ENCODE assay signal across 7 cellular contexts in genomic region chr20:2470051-2470431, GRCh38. TPM values are rescaled to one million over a fixed set of nuclear protein-coding genes. Genes with fewer than 3 reads are reported as not detected.
DNase-seq lines count a peak whose midpoint lies in the region; ATAC-seq and TF ChIP-seq lines count a peak whose summit lies in the region.

No MANE protein-coding gene starts in this region.

- H3K4me3 ChIP-seq in effector memory CD4-positive, alpha-beta T cell (ENCODE audit: insufficient read depth, low read depth, low read length, poor library complexity, severe bottlenecking): peak overlapping the region; percentile 77

- peak overlapping the region; percentile 98 for H3K27ac Mint-ChIP-seq in mesothelial cell of epicardium

- peaks cover 30% of the 10 kb centered on the region for H3K36me3 ChIP-seq in effector memory CD4-positive, alpha-beta T cell (ENCODE audit: control insufficient read depth, insufficient read depth, low read length)

- H3K27me3 Mint-ChIP-seq in mesothelial cell of epicardium (ENCODE audit: low read depth): no peaks in the 10 kb centered on the region

- no peaks in the 10 kb centered on the region for H3K9me3 ChIP-seq in effector memory CD4-positive, alpha-beta T cell (ENCODE audit: control insufficient read depth, low read length)

- H3K36me3 Mint-ChIP-seq in mesothelial cell of epicardium: peaks cover 19% of the 10 kb centered on the region

- peak; percentile 32 for ATAC-seq in GM18498 (IDR thresholded peaks at IDR 0.05; ENCODE audit: unreplicated experiment)
- ATAC-seq in HG02943 (IDR thresholded peaks at IDR 0.05; ENCODE audit: low read depth, unreplicated experiment): peak; percentile 21

- peaks cover 29% of the 10 kb centered on the region for H3K4me1 Mint-ChIP-seq in mesothelial cell of epicardium

- no peaks in the 10 kb centered on the region for H3K27me3 ChIP-seq in effector memory CD4-positive, alpha-beta T cell (replicated peaks; ENCODE audit: control insufficient read depth, insufficient read depth, low read length, poor library complexity, severe bottlenecking)

- H3K4me1 ChIP-seq in effector memory CD4-positive, alpha-beta T cell (ENCODE audit: control insufficient read depth, insufficient read depth, low read length, poor library complexity, severe bottlenecking): peaks cover 12% of the 10 kb centered on the region

- no peak for TF ChIP-seq CTCF in mesothelial cell of epicardium (IDR thresholded peaks at IDR 0.05; ENCODE audit: unreplicated experiment)

- peaks cover 12% of the 10 kb centered on the region for H3K9me3 Mint-ChIP-seq in mesothelial cell of epicardium

- H3K27ac ChIP-seq in effector memory CD4-positive, alpha-beta T cell (ENCODE audit: insufficient read depth, low read length, poor library complexity, severe bottlenecking): peak overlapping the region; percentile 93

- H3K4me3 Mint-ChIP-seq in mesothelial cell of epicardium: peak overlapping the region; percentile 99

- DNase-seq in NCI-H510A treated with DMSO at 0.1 percent for 48 hours (lab: John Stamatoyannopoulos, UW) (peak; percentile 67), mesothelial cell of epicardium (ENCODE audit: low spot score in 2 of 2, unreplicated experiment in 2 of 2) (no peak)
- peak; percentile 60 to 65 for DNase-seq in activated CD4-positive, alpha-beta T cell treated with anti-CD3 and anti-CD28 coated beads, Interleukin-2, amount 50 U/mL, for 48 hours
- peak; percentile 35 to 57 (median 50) for DNase-seq in effector memory CD4-positive, alpha-beta T cell
- peak; percentile 32 for DNase-seq in stimulated activated CD8-positive, alpha-beta memory T cell treated with anti-CD3 and anti-CD28 coated beads, Interleukin-2, amount 100 ng/mL, for 48 hours (ENCODE audit: low read depth in 2 of 2)

RNA-seq across cellular contexts. Expression of gene SNRPB, which starts 0.5 kb away (rescaled TPM):
- 144 to 155 TPM (median 146 TPM) in 3 replicates for total RNA-seq in mesothelial cell of epicardium

RNA-seq across cellular contexts. Expression of gene ZNF343, which starts 38.7 kb away (rescaled TPM):
- total RNA-seq in mesothelial cell of epicardium: 12.0 to 17.3 TPM (median 14.4 TPM) in 3 replicates

Comparison
In these comparisons a context has a peak if more than half of its experiments do, and no peak if none do; other contexts are left out.
1. DNase-seq: peak in NCI-H510A treated with DMSO at 0.1 percent for 48 hours (single experiment), activated CD4-positive, alpha-beta T cell treated with anti-CD3 and anti-CD28 coated beads, Interleukin-2, amount 50 U/mL, for 48 hours (2 of 2), effector memory CD4-positive, alpha-beta T cell (3 of 3) and stimulated activated CD8-positive, alpha-beta memory T cell treated with anti-CD3 and anti-CD28 coated beads, Interleukin-2, amount 100 ng/mL, for 48 hours (2 of 2); none in mesothelial cell of epicardium (0 of 2).